ENCODE assay signal across 8 cellular contexts in genomic region chr9:64070083-64070482, GRCh38.
A peak's percentile ranks its signal among the peaks of the same experiment; 100 is the strongest.
DNase-seq lines count a peak whose midpoint lies in the region; ATAC-seq, FAIRE-seq and TF ChIP-seq lines count a peak whose summit lies in the region.
"Not testable (repeated sequence)": the region's sequence is repeated elsewhere in the genome, so short reads cannot be mapped to it uniquely, and the experiment has no call there.

No MANE protein-coding gene starts in this region.

- not testable (repeated sequence) for H3K9me3 Mint-ChIP-seq in activated T-cell treated with anti-CD3 and anti-CD28 coated beads, Interleukin-2, amount 50 U/mL, for 4 hours
- H3K9me3 Mint-ChIP-seq in chondrocyte (ENCODE audit: low read depth), result peaks cover 15% of the 10 kb centered on the region

- POLR2A ChIA-PET in SK-N-SH (lab: Yijun Ruan, JAX), result not testable (repeated sequence)

- not testable (repeated sequence) for H3K9me3 ChIP-seq in SK-N-SH; kidney (ENCODE audit: control insufficient read depth in 1 of 2, low read length in 2 of 2); lower lobe of right lung; sigmoid colon

- not testable (repeated sequence) for H3K4me1 ChIP-seq in SK-N-SH (ENCODE audit: control insufficient read depth in 1 of 2, insufficient read depth in 2 of 2, low read depth in 1 of 2, low read length in 1 of 2); kidney (ENCODE audit: control insufficient read depth in 1 of 2, insufficient read depth in 1 of 2, low read depth in 1 of 2, low read length in 2 of 2); lower lobe of right lung; sigmoid colon

- not testable (repeated sequence) for TF ChIP-seq EP300 in SK-N-SH (IDR thresholded peaks at IDR 0.05; ENCODE audit: borderline replicate concordance in 1 of 2, low read depth in 1 of 2, low read length in 1 of 2); sigmoid colon (IDR thresholded peaks at IDR 0.05)

- not testable (repeated sequence) for H3K27ac ChIP-seq in SK-N-SH (ENCODE audit: low read depth in 2 of 2, low read length in 1 of 2); kidney (ENCODE audit: low read depth in 2 of 2, low read length in 2 of 2); lower lobe of right lung; sigmoid colon

- H3K36me3 ChIP-seq in SK-N-SH (replicated peaks in 1 of 2; ENCODE audit: control insufficient read depth in 1 of 2, insufficient read depth in 2 of 2, low read length in 1 of 2); kidney (ENCODE audit: control insufficient read depth in 1 of 2, insufficient read depth in 2 of 2, low read length in 2 of 2); lower lobe of right lung; sigmoid colon: not testable (repeated sequence)

- not testable (repeated sequence) for H3K27me3 ChIP-seq in SK-N-SH (ENCODE audit: insufficient read depth); lower lobe of right lung (ENCODE audit: low read depth); sigmoid colon

- ATAC-seq in activated T-cell treated with anti-CD3 and anti-CD28 coated beads, Interleukin-2, amount 50 U/mL, for 4 hours; lower lobe of right lung: not testable (repeated sequence)

- intact Hi-C loops in kidney (cut with DNase I); lower lobe of right lung (cut with DNase I); sigmoid colon (cut with DNase I): not testable (repeated sequence)

- not testable (repeated sequence) for H3F3A ChIP-seq in SK-N-SH (replicated peaks; ENCODE audit: insufficient read depth)

- not testable (repeated sequence) for H3K79me2 ChIP-seq in SK-N-SH (ENCODE audit: insufficient read depth)

- H3K4me1 Mint-ChIP-seq in activated T-cell treated with anti-CD3 and anti-CD28 coated beads, Interleukin-2, amount 50 U/mL, for 4 hours (ENCODE audit: low read depth); chondrocyte (ENCODE audit: low read depth): not testable (repeated sequence)

- DNase-seq in Daoy (ENCODE audit: low read depth), result peak; percentile 26
- peak; percentile 5 for DNase-seq in SK-N-SH
- peak; percentile 4 for DNase-seq in activated T-cell treated with anti-CD3 and anti-CD28 coated beads, Interleukin-2, amount 50 U/mL, for 4 hours
- peak; percentile 5 for DNase-seq in activated gamma-delta T cell (lab: John Stamatoyannopoulos, UW)
- peak; percentile 72 for DNase-seq in chondrocyte (ENCODE audit: low spot score)
- peak; percentile 48 for DNase-seq in kidney
- peak; percentile 24 for DNase-seq in lower lobe of right lung
- peak; percentile 62 for DNase-seq in sigmoid colon

- TF ChIP-seq POLR2A in sigmoid colon (IDR thresholded peaks at IDR 0.05), result not testable (repeated sequence)

- not testable (repeated sequence) for H3K36me3 Mint-ChIP-seq in activated T-cell treated with anti-CD3 and anti-CD28 coated beads, Interleukin-2, amount 50 U/mL, for 4 hours (ENCODE audit: insufficient read depth); chondrocyte (ENCODE audit: low read depth)

- H3K27ac Mint-ChIP-seq in chondrocyte (ENCODE audit: unreplicated experiment), result not testable (repeated sequence)

- not testable (repeated sequence) for H3K9ac ChIP-seq in SK-N-SH; kidney (ENCODE audit: low read length in 2 of 2)

- H2AFZ ChIP-seq in SK-N-SH (ENCODE audit: low read depth), result not testable (repeated sequence)

- no CpG with 5 or more reads among the region's 13 CpGs for WGBS in SK-N-SH (ENCODE audit: low lambda C conversion rate)
- 84 to 92% methylated on average over 13 of the region's 13 CpGs for WGBS in sigmoid colon, 2 donors

- H3K4me3 Mint-ChIP-seq in activated T-cell treated with anti-CD3 and anti-CD28 coated beads, Interleukin-2, amount 50 U/mL, for 4 hours; chondrocyte (ENCODE audit: unreplicated experiment): not testable (repeated sequence)

- FAIRE-seq in kidney (lab: Jason Lieb, UNC), result not testable (repeated sequence)

- H3K27me3 Mint-ChIP-seq in activated T-cell treated with anti-CD3 and anti-CD28 coated beads, Interleukin-2, amount 50 U/mL, for 4 hours (ENCODE audit: low read depth); chondrocyte (ENCODE audit: low read depth): not testable (repeated sequence)

- not testable (repeated sequence) for TF ChIP-seq RAD21 in SK-N-SH (IDR thresholded peaks at IDR 0.05; ENCODE audit: low read length)

- not testable (repeated sequence) for H4K20me1 ChIP-seq in SK-N-SH (ENCODE audit: insufficient read depth)

- not testable (repeated sequence) for H3K4me2 ChIP-seq in SK-N-SH

- H3K4me3 ChIP-seq in SK-N-SH (ENCODE audit: low read depth in 2 of 2, low read length in 1 of 2); kidney (ENCODE audit: low read length in 2 of 2); lower lobe of right lung; sigmoid colon: not testable (repeated sequence)

- not testable (repeated sequence) for H3K9me2 ChIP-seq in SK-N-SH

- TF ChIP-seq CTCF in SK-N-SH (IDR thresholded peaks at IDR 0.05); chondrocyte (IDR thresholded peaks at IDR 0.05); kidney (IDR thresholded peaks at IDR 0.05; ENCODE audit: borderline replicate concordance, extremely low read depth, insufficient read depth); lower lobe of right lung (IDR thresholded peaks at IDR 0.05); sigmoid colon (IDR thresholded peaks at IDR 0.05): not testable (repeated sequence)

- CTCF ChIA-PET in SK-N-SH (lab: Yijun Ruan, JAX), result not testable (repeated sequence)

Comparison
In these comparisons a context has a peak if more than half of its experiments do, and no peak if none do; other contexts are left out.
1. DNase-seq: peak in every context shown above with its lines; median percentile 72 in chondrocyte; 62 in sigmoid colon; 48 in kidney; 26 in Daoy; 24 in lower lobe of right lung; 5 in SK-N-SH; 5 in activated gamma-delta T cell; 4 in activated T-cell treated with anti-CD3 and anti-CD28 coated beads, Interleukin-2, amount 50 U/mL, for 4 hours.